ENCODE assay signal across 9 cellular contexts in genomic region chr1:19426294-19427086, GRCh38. TPM values are rescaled to one million over a fixed set of nuclear protein-coding genes. Genes with fewer than 3 reads are reported as not detected.
DNase-seq lines count a peak whose midpoint lies in the region; TF ChIP-seq lines count a peak whose summit lies in the region.
"Had no signal": no experiment of that assay in that cellular context is flagged by ENCODE, and none has a peak within 500 bp of the region (broad histone marks: within the 10 kb centered on the region; RNA-seq: fewer than 3 reads in every experiment).

No MANE protein-coding gene starts in this region.

- H3K27ac Mint-ChIP-seq in activated T-helper 1 cell treated with anti-CD3 and anti-CD28 coated beads, Interleukin-12 subunit alpha, Interleukin-12 subunit beta, Interleukin-2, Interleukin-4 antibody, amounts not matched to agents 30 ng/mL and 10 ng/mL and 1 ng/mL, durations not matched to agents 14 hours and 24 hours and 36 hours, result peak overlapping the region; percentile 47

- CTCF ChIA-PET in AG04450 (lab: Charles Lee), result interaction anchor here (0.6 to 1.3 kb wide), 3 partner anchors 28 to 227 kb away, joined by 4 to 5 read pairs (median 5); no protein-coding TSS in a partner anchor

- H3K9me3 Mint-ChIP-seq in activated T-helper 1 cell treated with anti-CD3 and anti-CD28 coated beads, Interleukin-12 subunit alpha, Interleukin-12 subunit beta, Interleukin-2, Interleukin-4 antibody, amounts not matched to agents 30 ng/mL and 10 ng/mL and 1 ng/mL, durations not matched to agents 14 hours and 24 hours and 36 hours, result no peaks in the 10 kb centered on the region

- POLR2A ChIA-PET in AG04450 (lab: Yijun Ruan, JAX), result interaction anchor here (0.7 to 1.0 kb wide), 3 partner anchors 31 to 171 kb away, joined by 3 to 5 read pairs (median 4); a partner anchor contains a TSS

- no peak overlapping the region for H3K4me3 ChIP-seq in AG04450 (ENCODE audit: low read depth, low read length)
- no peak overlapping the region for H3K4me3 ChIP-seq in left ventricle myocardium inferior
- H3K4me3 ChIP-seq in prostate gland, result no peak overlapping the region

- WGBS in prostate gland, result 33% methylated on average over 13 of the region's 13 CpGs

- no peak for DNase-seq in AG04450 (ENCODE audit: low read depth, low spot score)
- DNase-seq in activated T-helper 1 cell treated with anti-CD3 and anti-CD28 coated beads, Interleukin-12 subunit alpha, Interleukin-12 subunit beta, Interleukin-2, Interleukin-4 antibody, amounts not matched to agents 30 ng/mL and 10 ng/mL and 1 ng/mL, durations not matched to agents 14 hours and 24 hours and 36 hours (ENCODE audit: low spot score), result no peak
- DNase-seq in left ventricle myocardium inferior, result peak; percentile 46
- DNase-seq in prostate gland (ENCODE audit: low spot score), result no peak
- DNase-seq in foreskin melanocyte, result no peak
- DNase-seq in stimulated activated CD4-positive, alpha-beta T cell treated with anti-CD3 and anti-CD28 coated beads, Interleukin-2, amount 100 ng/mL, for 24 hours, result no peak
- no peak for DNase-seq in SK-N-DZ (ENCODE audit: low spot score)
- DNase-seq in NCI-H1436 (lab: John Stamatoyannopoulos, UW), result no peak
- DNase-seq: SIG-M5 had no signal

- TF ChIP-seq CTCF in AG04450 (IDR thresholded peaks at IDR 0.05; ENCODE audit: low read depth, low read length), result no peak
- TF ChIP-seq CTCF in left ventricle myocardium inferior (IDR thresholded peaks at IDR 0.05; ENCODE audit: borderline replicate concordance), result no peak
- TF ChIP-seq CTCF in prostate gland (IDR thresholded peaks at IDR 0.05), result no peak

- H3K4me3 Mint-ChIP-seq in activated T-helper 1 cell treated with anti-CD3 and anti-CD28 coated beads, Interleukin-12 subunit alpha, Interleukin-12 subunit beta, Interleukin-2, Interleukin-4 antibody, amounts not matched to agents 30 ng/mL and 10 ng/mL and 1 ng/mL, durations not matched to agents 14 hours and 24 hours and 36 hours, result no peak overlapping the region

- H3K4me1 Mint-ChIP-seq in activated T-helper 1 cell treated with anti-CD3 and anti-CD28 coated beads, Interleukin-12 subunit alpha, Interleukin-12 subunit beta, Interleukin-2, Interleukin-4 antibody, amounts not matched to agents 30 ng/mL and 10 ng/mL and 1 ng/mL, durations not matched to agents 14 hours and 24 hours and 36 hours (ENCODE audit: low read depth), result peaks cover 67% of the 10 kb centered on the region

- intact Hi-C loops in activated T-helper 1 cell treated with anti-CD3 and anti-CD28 coated beads, Interleukin-12 subunit alpha, Interleukin-12 subunit beta, Interleukin-2, Interleukin-4 antibody, amounts not matched to agents 30 ng/mL and 10 ng/mL and 1 ng/mL, durations not matched to agents 14 hours and 24 hours and 36 hours (cut with micrococcal nuclease), result no loop called here
- intact Hi-C loops in left ventricle myocardium inferior (cut with micrococcal nuclease) (no loop called here), prostate gland (cut with DNase I) (no loop called here)

- H3K27me3 ChIP-seq in AG04450 (ENCODE audit: control insufficient read depth, insufficient read depth, low read length), result no peaks in the 10 kb centered on the region
- H3K27me3 ChIP-seq in left ventricle myocardium inferior (ENCODE audit: low read depth), result no peaks in the 10 kb centered on the region
- no peaks in the 10 kb centered on the region for H3K27me3 ChIP-seq in prostate gland (replicated peaks; ENCODE audit: insufficient read depth)

- H3K4me1 ChIP-seq in left ventricle myocardium inferior, result peaks cover 99% of the 10 kb centered on the region
- H3K4me1 ChIP-seq in prostate gland (replicated peaks), result peaks cover 40% of the 10 kb centered on the region

- no peaks in the 10 kb centered on the region for H3K9me3 ChIP-seq in AG04450 (ENCODE audit: control insufficient read depth, insufficient read depth, low read length)
- no peaks in the 10 kb centered on the region for H3K9me3 ChIP-seq in left ventricle myocardium inferior (replicated peaks)
- H3K9me3 ChIP-seq in prostate gland, result no peaks in the 10 kb centered on the region

- H3K27me3 Mint-ChIP-seq in activated T-helper 1 cell treated with anti-CD3 and anti-CD28 coated beads, Interleukin-12 subunit alpha, Interleukin-12 subunit beta, Interleukin-2, Interleukin-4 antibody, amounts not matched to agents 30 ng/mL and 10 ng/mL and 1 ng/mL, durations not matched to agents 14 hours and 24 hours and 36 hours (ENCODE audit: insufficient read depth), result no peaks in the 10 kb centered on the region

- peak overlapping the region; percentile 78 for H3K27ac ChIP-seq in AG04450 (ENCODE audit: low read depth, low read length)
- H3K27ac ChIP-seq in left ventricle myocardium inferior (replicated peaks), result peak overlapping the region; percentile 77
- peak overlapping the region; percentile 83 to 96 for H3K27ac ChIP-seq in prostate gland

- H3K36me3 ChIP-seq in left ventricle myocardium inferior (no peaks in the 10 kb centered on the region), prostate gland (no peaks in the 10 kb centered on the region)

- no peak for TF ChIP-seq POLR2A in prostate gland (IDR thresholded peaks at IDR 0.05)

- peaks cover 8% of the 10 kb centered on the region for H3K36me3 Mint-ChIP-seq in activated T-helper 1 cell treated with anti-CD3 and anti-CD28 coated beads, Interleukin-12 subunit alpha, Interleukin-12 subunit beta, Interleukin-2, Interleukin-4 antibody, amounts not matched to agents 30 ng/mL and 10 ng/mL and 1 ng/mL, durations not matched to agents 14 hours and 24 hours and 36 hours (ENCODE audit: low read depth)

RNA-seq across cellular contexts. Expression of gene CAPZB, which starts 58.8 kb away (rescaled TPM):
- 292 and 312 TPM in 2 replicates for polyA plus RNA-seq in AG04450 (2011; rRNA removed)
- polyA minus RNA-seq in AG04450 (2011; rRNA and poly(A)+ RNA removed), result 164 and 172 TPM in 2 replicates
- 317 and 323 TPM in 2 replicates for total RNA-seq in activated T-helper 1 cell treated with anti-CD3 and anti-CD28 coated beads, Interleukin-12 subunit alpha, Interleukin-12 subunit beta, Interleukin-2, Interleukin-4 antibody, amounts not matched to agents 30 ng/mL and 10 ng/mL and 1 ng/mL, durations not matched to agents 14 hours and 24 hours and 36 hours
- total RNA-seq in left ventricle myocardium inferior (217 TPM), prostate gland (100 to 1,000 TPM; 139 to 150 TPM)
- polyA plus RNA-seq in SK-N-DZ (2014; cell fraction: cytosol; rRNA removed), result 68.7 and 78.3 TPM in 2 replicates
- polyA plus RNA-seq in SK-N-DZ (2014; cell fraction: nucleus; rRNA removed), result 34.4 and 48.8 TPM in 2 replicates
